14 cellular contexts compared by ENCODE assay signal in genomic region chr11:43508511-43508918, GRCh38.
DNase-seq lines count a peak whose midpoint lies in the region; ATAC-seq and TF ChIP-seq lines count a peak whose summit lies in the region.
"Had no signal": no experiment of that assay in that cellular context is flagged by ENCODE, and none has a peak within 500 bp of the region (broad histone marks: within the 10 kb centered on the region; RNA-seq: fewer than 3 reads in every experiment).

No MANE protein-coding gene starts in this region.

- H3K36me3 Mint-ChIP-seq in progenitor cell of endocrine pancreas (ENCODE audit: insufficient read depth), result no peaks in the 10 kb centered on the region
- H3K36me3 Mint-ChIP-seq: T-cell had no signal

- POLR2A ChIA-PET in A673 (lab: Charles Lee; ENCODE audit: low non-redundant PET) (no interaction called here), HCT116 (lab: Charles Lee) (no interaction called here), Panc1 (lab: Charles Lee) (no interaction called here)

- H3K9me3 ChIP-seq in A673 (ENCODE audit: low read depth, low read length, poor library complexity, severe bottlenecking) (peaks cover 4% of the 10 kb centered on the region), HCT116 (ENCODE audit: control insufficient read depth in 1 of 2, insufficient read depth in 1 of 2, low read depth in 1 of 2, low read length in 2 of 2) (no peaks in the 10 kb centered on the region), Panc1 (ENCODE audit: control insufficient read depth, insufficient read depth, low read depth, low read length) (no peaks in the 10 kb centered on the region)
- H3K9me3 ChIP-seq: tibial nerve had no signal

- H3K4me3 Mint-ChIP-seq in progenitor cell of endocrine pancreas (ENCODE audit: low read depth), result no peak overlapping the region
- H3K4me3 Mint-ChIP-seq: B cell, T-cell had no signal

- H3K36me3 ChIP-seq in A673 (ENCODE audit: insufficient read depth, low read length, poor library complexity, severe bottlenecking) (no peaks in the 10 kb centered on the region), HCT116 (ENCODE audit: control insufficient read depth in 1 of 2, insufficient read depth in 2 of 2, low read length in 2 of 2) (no peaks in the 10 kb centered on the region), Panc1 (ENCODE audit: control insufficient read depth, insufficient read depth, low read length) (no peaks in the 10 kb centered on the region)
- H3K36me3 ChIP-seq: left lung, tibial nerve had no signal

- peak; percentile 68 for DNase-seq in A673 (ENCODE audit: low spot score)
- DNase-seq in HCT116 (ENCODE audit: low read depth, low spot score), result no peak
- DNase-seq in Panc1 (ENCODE audit: low read depth, low spot score), result no peak
- DNase-seq in fibroblast of gingiva (ENCODE audit: low read depth), result peak; percentile 27
- DNase-seq in progenitor cell of endocrine pancreas (ENCODE audit: low spot score, unreplicated experiment), result no peak
- no peak for DNase-seq in GM10266 (ENCODE audit: extremely low spot score)
- no peak for DNase-seq in activated naive CD4-positive, alpha-beta T cell treated with anti-CD3 and anti-CD28 coated beads, Interleukin-2, amount 50 U/mL, for 16 hours
- no peak for DNase-seq in RPMI8226
- DNase-seq: amygdala, left lung, posterior cingulate gyrus, T-cell had no signal

- no peak overlapping the region for H3K27ac ChIP-seq in A673 (ENCODE audit: low read depth, low read length, poor library complexity, severe bottlenecking)
- no peak overlapping the region for H3K27ac ChIP-seq in HCT116 (ENCODE audit: low read depth, low read length)
- no peak overlapping the region for H3K27ac ChIP-seq in Panc1 (ENCODE audit: low read length)
- H3K27ac ChIP-seq: left lung, tibial nerve had no signal

- TF ChIP-seq CTCF in A673 (conservative IDR thresholded peaks at IDR 0.05; ENCODE audit: low read depth, low read length) (no peak), HCT116 (IDR thresholded peaks at IDR 0.05 in 2 of 3, conservative IDR thresholded peaks at IDR 0.05 in 1 of 3; ENCODE audit: borderline replicate concordance in 1 of 3, insufficient read depth in 1 of 3, low read depth in 2 of 3, low read length in 2 of 3) (no peak), Panc1 (IDR thresholded peaks at IDR 0.05) (no peak), progenitor cell of endocrine pancreas (IDR thresholded peaks at IDR 0.05; ENCODE audit: unreplicated experiment) (no peak), GM10266 (IDR thresholded peaks at IDR 0.05; ENCODE audit: control insufficient read depth, insufficient read depth, low read depth, missing control alignments) (no peak)

- no peaks in the 10 kb centered on the region for H3K79me2 ChIP-seq in HCT116 (ENCODE audit: insufficient read depth, low read length)

- peaks cover 10% of the 10 kb centered on the region for H3K4me1 Mint-ChIP-seq in progenitor cell of endocrine pancreas (ENCODE audit: low read depth)
- H3K4me1 Mint-ChIP-seq: B cell had no signal

- H3K4me2 ChIP-seq in HCT116 (ENCODE audit: low read length), result peak overlapping the region; percentile 17; the same call in 1 of the 2 replicates

- H3K4me1 ChIP-seq in A673 (ENCODE audit: insufficient read depth, low read length, poor library complexity, severe bottlenecking), result no peaks in the 10 kb centered on the region
- H3K4me1 ChIP-seq in HCT116 (ENCODE audit: control insufficient read depth in 1 of 2, insufficient read depth in 2 of 2, low read length in 2 of 2), result peaks cover 0 to 7% of the 10 kb centered on the region in 2 experiments; a peak in 1 of 4 replicates
- peaks cover 3% of the 10 kb centered on the region; the same call in 1 of the 2 replicates for H3K4me1 ChIP-seq in Panc1 (ENCODE audit: control insufficient read depth, insufficient read depth, low read length)
- H3K4me1 ChIP-seq: left lung, tibial nerve had no signal

- no peak for ATAC-seq in HCT116
- ATAC-seq in Panc1, result 0 out of 2 replicates have a peak, but pooled peaks have one; percentile 28
- ATAC-seq: left lung, T-cell had no signal

- in situ Hi-C loops in Panc1 (cut with HindIII; ENCODE audit: low pct_unique_long_range_greater_than_20kb, low sequenced_read_pairs), result no loop called here

- intact Hi-C loops in A673 (cut with micrococcal nuclease; ENCODE audit: unreplicated experiment) (no loop called here), HCT116 (cut with micrococcal nuclease) (no loop called here), Panc1 (cut with micrococcal nuclease; ENCODE audit: unreplicated experiment) (no loop called here)

- CTCF ChIA-PET in A673 (lab: Charles Lee), result no interaction called here
- CTCF ChIA-PET in HCT116 (lab: Charles Lee), result no interaction called here
- CTCF ChIA-PET in Panc1 (lab: Charles Lee), result no interaction called here

- BruUV-seq in A673 (replicated peaks; lab: Mats Ljungman, UMichigan) (no TSS peak), HCT116 (replicated peaks; lab: Mats Ljungman, UMichigan) (no TSS peak), Panc1 (replicated peaks; lab: Mats Ljungman, UMichigan) (no TSS peak)

- H3K4me3 ChIP-seq in A673 (ENCODE audit: low read depth, low read length, poor library complexity, severe bottlenecking) (no peak overlapping the region), HCT116 (replicated peaks in 1 of 2; ENCODE audit: low read depth in 1 of 2, low read length in 2 of 2) (no peak overlapping the region), Panc1 (ENCODE audit: low read depth in 2 of 2, low read length in 2 of 2) (no peak overlapping the region)
- H3K4me3 ChIP-seq: left lung, tibial nerve had no signal

- TF ChIP-seq POLR2A in HCT116 (IDR thresholded peaks at IDR 0.05; ENCODE audit: borderline replicate concordance, extremely low read depth, insufficient read depth, insufficient read length), result no peak

- H2AFZ ChIP-seq in HCT116 (ENCODE audit: low read depth, low read length, poor library complexity, severe bottlenecking), result no peak overlapping the region

- no peak overlapping the region for H3K27ac Mint-ChIP-seq in progenitor cell of endocrine pancreas
- H3K27ac Mint-ChIP-seq: B cell, T-cell had no signal

- H3K27me3 ChIP-seq in A673 (replicated peaks; ENCODE audit: insufficient read depth, low read depth, low read length, poor library complexity) (no peaks in the 10 kb centered on the region), HCT116 (ENCODE audit: insufficient read depth, low read length) (no peaks in the 10 kb centered on the region), Panc1 (ENCODE audit: control insufficient read depth, insufficient read depth, low read length) (peaks cover 4% of the 10 kb centered on the region; the same call in 1 of the 2 replicates)
- H3K27me3 ChIP-seq: left lung, tibial nerve had no signal

- H3K9me3 Mint-ChIP-seq in progenitor cell of endocrine pancreas (ENCODE audit: low read depth), result no peaks in the 10 kb centered on the region
- H3K9me3 Mint-ChIP-seq: T-cell had no signal

- no peaks in the 10 kb centered on the region for H3K9me2 ChIP-seq in HCT116 (ENCODE audit: insufficient read depth)

- no peaks in the 10 kb centered on the region for H4K20me1 ChIP-seq in HCT116 (ENCODE audit: insufficient read depth)

- RAD21 ChIA-PET in HCT116 (lab: Charles Lee; ENCODE audit: low non-redundant PET in 1 of 2, low total read pairs in 2 of 2, uncharacterized antibody in 2 of 2, unreplicated experiment in 2 of 2), result no interaction called here

- H3K27me3 Mint-ChIP-seq in progenitor cell of endocrine pancreas, result no peaks in the 10 kb centered on the region

- no peak for TF ChIP-seq RAD21 in HCT116 (IDR thresholded peaks at IDR 0.05; ENCODE audit: low read depth)

- no peak overlapping the region for H3K9ac ChIP-seq in HCT116 (ENCODE audit: low read length)

TF ChIP-seq in HCT116, 20 proteins besides CTCF, POLR2A, EP300 and RAD21 (continues in another document):
- TF ChIP-seq ZNF274 (IDR thresholded peaks at IDR 0.05; ENCODE audit: low read depth, low read length) (no peak), TCF7L2 (IDR thresholded peaks at IDR 0.05; ENCODE audit: borderline replicate concordance, extremely low read depth, insufficient read depth, insufficient read length) (no peak), REST (IDR thresholded peaks at IDR 0.05; ENCODE audit: low read depth) (no peak), SRF (IDR thresholded peaks at IDR 0.05; ENCODE audit: low read depth) (no peak), ELF1 (IDR thresholded peaks at IDR 0.05; ENCODE audit: borderline replicate concordance, low read depth) (no peak), EGR1 (IDR thresholded peaks at IDR 0.05; ENCODE audit: low read depth) (no peak), CBX3 (IDR thresholded peaks at IDR 0.05; ENCODE audit: low read depth) (no peak), EZH2phosphoT487 (IDR thresholded peaks at IDR 0.05; ENCODE audit: borderline replicate concordance) (no peak), SIN3A (IDR thresholded peaks at IDR 0.05; ENCODE audit: low read depth) (no peak), YY1 (IDR thresholded peaks at IDR 0.05; ENCODE audit: extremely low read depth, insufficient replicate concordance, low read depth, low read length) (no peak), CEBPB (IDR thresholded peaks at IDR 0.05; ENCODE audit: low read depth) (no peak), FOSL1 (IDR thresholded peaks at IDR 0.05; ENCODE audit: low read depth) (no peak)

Comparison
In these comparisons a context has a peak if more than half of its experiments do, and no peak if none do; other contexts are left out.
1. DNase-seq: peak in A673 (single experiment) and fibroblast of gingiva (single experiment); none in HCT116 (single experiment), Panc1 (single experiment), progenitor cell of endocrine pancreas (single experiment), GM10266 (single experiment), activated naive CD4-positive, alpha-beta T cell treated with anti-CD3 and anti-CD28 coated beads, Interleukin-2, amount 50 U/mL, for 16 hours (single experiment) and RPMI8226 (single experiment).